17 cellular contexts compared by ENCODE assay signal in the genomic region with DNA sequence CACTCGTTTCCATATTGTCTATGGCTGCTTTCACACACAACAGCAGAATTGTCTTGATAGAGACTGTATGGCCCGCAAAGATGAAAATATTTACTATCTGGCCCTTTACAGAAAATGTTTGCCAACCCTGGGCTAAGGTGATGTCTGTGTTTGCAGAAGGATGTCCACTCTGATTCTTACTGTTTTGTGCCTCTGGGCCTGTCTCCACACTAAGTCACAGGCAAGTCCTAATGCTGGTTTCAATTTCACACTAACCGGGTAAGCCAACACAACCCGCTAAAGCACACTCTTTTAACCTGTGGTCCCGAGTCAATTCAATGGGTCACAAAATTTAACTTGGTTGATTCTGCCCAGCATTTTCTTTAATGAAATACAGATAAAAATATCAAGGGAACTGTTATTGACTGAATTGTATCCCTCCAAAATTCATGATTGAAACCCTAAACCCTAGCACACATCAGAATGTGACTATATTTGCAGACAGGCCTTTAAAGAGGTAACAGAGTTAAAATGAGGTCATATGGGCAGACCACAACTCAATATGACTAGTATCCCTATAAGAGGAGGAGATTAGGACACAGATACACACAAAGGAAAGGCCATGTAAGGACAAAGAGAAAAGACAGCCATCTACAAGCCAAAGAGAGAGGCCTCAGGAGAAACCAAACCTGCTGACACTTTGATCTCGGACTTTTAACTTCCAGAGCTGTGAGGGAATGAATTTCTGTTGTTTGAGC.
DNase-seq lines count a peak whose midpoint lies in the region; ATAC-seq and TF ChIP-seq lines count a peak whose summit lies in the region.
"Had no signal": no experiment of that assay in that cellular context is flagged by ENCODE, and none has a peak within 500 bp of the region (broad histone marks: within the 10 kb centered on the region; RNA-seq: fewer than 3 reads in every experiment).

No MANE protein-coding gene starts in this region.

- POLR2A ChIA-PET in activated CD8-positive, alpha-beta T cell treated with anti-CD3 and anti-CD28 coated beads, Interleukin-2, amount 10 ng/mL, durations not matched to agents 7 days and 5 days (lab: Charles Lee) = interaction anchor here (3.7 kb wide), 1 partner anchor 10 kb away, joined by 20 read pairs; no protein-coding TSS in a partner anchor

- TF ChIP-seq CTCF in nephron (IDR thresholded peaks at IDR 0.05; ENCODE audit: unreplicated experiment in 3 of 3) (no peak), ovary (IDR thresholded peaks at IDR 0.05) (no peak), psoas muscle (IDR thresholded peaks at IDR 0.05) (no peak)

- H3K4me1 ChIP-seq in ovary (ENCODE audit: insufficient read depth) (peaks cover 10% of the 10 kb centered on the region), psoas muscle (no peaks in the 10 kb centered on the region)
- H3K4me1 ChIP-seq: ascending aorta had no signal

- no peak overlapping the region for H3K27ac ChIP-seq in ovary
- H3K27ac ChIP-seq in psoas muscle = no peak overlapping the region
- H3K27ac ChIP-seq: 22Rv1, ascending aorta, gastrocnemius medialis had no signal

- DNase-seq in DMS 273 (lab: John Stamatoyannopoulos, UW; ENCODE audit: unreplicated experiment) (peak; percentile 31), DMS 273 treated with DMSO at 0.1 percent for 48 hours (lab: John Stamatoyannopoulos, UW) (no peak), ovary (no peak), psoas muscle (no peak)
- peak; percentile 39 for DNase-seq in activated CD8-positive, alpha-beta T cell treated with anti-CD3 and anti-CD28 coated beads, Interleukin-2, amount 10 ng/mL, durations not matched to agents 7 days and 5 days
- DNase-seq: activated CD4-positive, alpha-beta T cell treated with anti-CD3 and anti-CD28 coated beads, Interleukin-2, amount 50 U/mL, for 48 hours; effector CD8-positive, alpha-beta T cell; gastrocnemius medialis; naive B cell; NCI-H1694 treated with DMSO at 0.1 percent for 48 hours; small intestine had no signal

- no peak for TF ChIP-seq POLR2A in ovary (IDR thresholded peaks at IDR 0.05)

- peak overlapping the region; percentile 82 for H3K4me3 Mint-ChIP-seq in activated CD8-positive, alpha-beta T cell treated with anti-CD3 and anti-CD28 coated beads, Interleukin-2, amount 10 ng/mL, durations not matched to agents 7 days and 5 days
- H3K4me3 Mint-ChIP-seq in nephron = no peak overlapping the region
- H3K4me3 Mint-ChIP-seq: naive B cell had no signal

- H3K9me3 ChIP-seq in ovary (no peaks in the 10 kb centered on the region), psoas muscle (no peaks in the 10 kb centered on the region)
- H3K9me3 ChIP-seq: ascending aorta, gastrocnemius medialis, tibial nerve had no signal

- no peak for TF ChIP-seq EP300 in ovary (IDR thresholded peaks at IDR 0.05)

- peaks cover 43% of the 10 kb centered on the region for H3K36me3 Mint-ChIP-seq in activated CD8-positive, alpha-beta T cell treated with anti-CD3 and anti-CD28 coated beads, Interleukin-2, amount 10 ng/mL, durations not matched to agents 7 days and 5 days (ENCODE audit: low read depth)
- no peaks in the 10 kb centered on the region for H3K36me3 Mint-ChIP-seq in nephron (ENCODE audit: low read depth)
- H3K36me3 Mint-ChIP-seq: naive B cell had no signal

- CTCF ChIA-PET in activated CD8-positive, alpha-beta T cell treated with anti-CD3 and anti-CD28 coated beads, Interleukin-2, amount 10 ng/mL, durations not matched to agents 7 days and 5 days (lab: Charles Lee) = interaction anchor here (0.6 to 1.5 kb wide), 3 partner anchors 10 to 76 kb away, joined by 3 to 4 read pairs (median 4); no protein-coding TSS in a partner anchor

- H3K27me3 Mint-ChIP-seq in activated CD8-positive, alpha-beta T cell treated with anti-CD3 and anti-CD28 coated beads, Interleukin-2, amount 10 ng/mL, durations not matched to agents 7 days and 5 days (ENCODE audit: low read depth) = no peaks in the 10 kb centered on the region
- H3K27me3 Mint-ChIP-seq in nephron (ENCODE audit: low read depth) = no peaks in the 10 kb centered on the region
- H3K27me3 Mint-ChIP-seq: naive B cell had no signal

- H3K4me3 ChIP-seq in ovary = no peak overlapping the region
- no peak overlapping the region for H3K4me3 ChIP-seq in psoas muscle
- H3K4me3 ChIP-seq: ascending aorta, gastrocnemius medialis, tibial nerve had no signal

- intact Hi-C loops in ovary (cut with DNase I) (no loop called here), psoas muscle (cut with DNase I) (no loop called here)

- ATAC-seq in HG03439 (IDR thresholded peaks at IDR 0.05; ENCODE audit: unreplicated experiment) = peak; percentile 56
- ATAC-seq in activated CD8-positive, alpha-beta T cell treated with anti-CD3 and anti-CD28 coated beads, Interleukin-2, amount 10 ng/mL, durations not matched to agents 7 days and 5 days = peak; percentile 55
- ATAC-seq in GM18517 (IDR thresholded peaks at IDR 0.05; ENCODE audit: unreplicated experiment) = no peak
- no peak for ATAC-seq in psoas muscle
- ATAC-seq: gastrocnemius medialis had no signal

- H3K36me3 ChIP-seq in ovary (no peaks in the 10 kb centered on the region), psoas muscle (ENCODE audit: insufficient read depth in 1 of 2, low read depth in 1 of 2) (no peaks in the 10 kb centered on the region)
- H3K36me3 ChIP-seq: ascending aorta, gastrocnemius medialis, tibial nerve had no signal

- H3K4me1 Mint-ChIP-seq in activated CD8-positive, alpha-beta T cell treated with anti-CD3 and anti-CD28 coated beads, Interleukin-2, amount 10 ng/mL, durations not matched to agents 7 days and 5 days (ENCODE audit: low read depth) = peaks cover 82% of the 10 kb centered on the region
- H3K4me1 Mint-ChIP-seq in nephron = peaks cover 45% of the 10 kb centered on the region

- WGBS in ovary, 3 donors = 92 to 94% (median 94%) methylated on average over 6 of the region's 6 CpGs
- WGBS in psoas muscle, 3 donors = 53 to 63% (median 58%) methylated on average over 6 of the region's 6 CpGs

- H3K9me3 Mint-ChIP-seq in activated CD8-positive, alpha-beta T cell treated with anti-CD3 and anti-CD28 coated beads, Interleukin-2, amount 10 ng/mL, durations not matched to agents 7 days and 5 days (ENCODE audit: insufficient read depth) = no peaks in the 10 kb centered on the region
- H3K9me3 Mint-ChIP-seq in nephron = no peaks in the 10 kb centered on the region
- H3K9me3 Mint-ChIP-seq: naive B cell had no signal

- H3K27ac Mint-ChIP-seq in activated CD8-positive, alpha-beta T cell treated with anti-CD3 and anti-CD28 coated beads, Interleukin-2, amount 10 ng/mL, durations not matched to agents 7 days and 5 days = peak overlapping the region; percentile 95
- H3K27ac Mint-ChIP-seq in nephron = peak overlapping the region in 2 of 3 experiments; percentile 16 to 33

- H3K27me3 ChIP-seq in ovary = no peaks in the 10 kb centered on the region
- H3K27me3 ChIP-seq in psoas muscle (ENCODE audit: insufficient read depth in 3 of 3, low read length in 2 of 3) = no peaks in the 10 kb centered on the region
- H3K27me3 ChIP-seq: ascending aorta, gastrocnemius medialis, tibial nerve had no signal

Comparison
In these comparisons a context has a peak if more than half of its experiments do, and no peak if none do; other contexts are left out.
1. DNase-seq: peak in DMS 273 (single experiment) and activated CD8-positive, alpha-beta T cell treated with anti-CD3 and anti-CD28 coated beads, Interleukin-2, amount 10 ng/mL, durations not matched to agents 7 days and 5 days (single experiment); none in DMS 273 treated with DMSO at 0.1 percent for 48 hours (single experiment), ovary (0 of 5) and psoas muscle (0 of 2).
2. ATAC-seq: peak in HG03439 (single experiment) and activated CD8-positive, alpha-beta T cell treated with anti-CD3 and anti-CD28 coated beads, Interleukin-2, amount 10 ng/mL, durations not matched to agents 7 days and 5 days (single experiment); none in GM18517 (single experiment) and psoas muscle (0 of 4).